Comparison of ENCODE assay signal across 7 cellular contexts in the genomic region with DNA sequence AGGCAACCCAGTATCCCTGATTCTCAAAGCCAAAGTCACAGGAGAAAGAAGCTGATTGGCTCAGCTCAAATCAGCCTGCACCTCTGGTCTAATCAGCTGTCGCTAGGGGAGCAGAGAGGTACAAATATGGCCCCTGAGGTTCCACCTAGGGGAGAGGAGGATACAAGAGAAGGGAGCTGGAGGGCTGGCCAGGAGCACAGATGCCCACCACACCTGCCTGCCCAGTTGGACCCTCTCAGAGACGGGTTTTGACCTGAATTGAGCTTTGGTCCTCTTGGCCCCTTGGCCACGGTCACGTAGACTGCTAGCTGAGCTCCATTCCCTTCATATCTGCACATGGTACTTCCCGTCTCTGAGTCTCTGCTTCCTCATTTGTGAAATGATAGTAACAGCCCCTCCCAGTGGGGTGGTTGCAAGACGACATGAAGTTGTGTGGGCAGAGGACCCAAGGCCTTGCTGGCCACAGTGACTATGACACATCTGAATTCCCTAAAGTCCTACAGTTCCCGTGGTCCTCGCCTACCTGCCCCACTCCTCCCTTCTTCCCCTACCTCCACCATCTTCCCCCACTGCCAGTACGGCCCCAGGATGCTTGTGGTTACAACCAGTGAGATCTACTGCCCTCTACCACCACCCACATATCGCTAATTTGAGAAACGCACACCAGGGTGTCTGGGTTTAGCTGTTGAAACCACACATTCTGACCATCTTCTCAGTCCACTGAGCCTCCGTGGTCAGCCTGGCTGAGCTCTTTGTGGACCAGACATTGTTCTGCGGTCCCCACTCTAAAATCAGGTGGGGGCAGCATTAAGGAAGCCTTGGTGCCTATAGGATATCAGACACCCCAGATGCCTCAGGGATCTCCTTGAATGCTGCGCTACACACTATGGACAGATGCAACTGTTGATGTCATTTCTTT.
A peak's percentile ranks its signal among the peaks of the same experiment; 100 is the strongest.
DNase-seq lines count a peak whose midpoint lies in the region; ATAC-seq and TF ChIP-seq lines count a peak whose summit lies in the region.

No MANE protein-coding gene starts in this region.

- no peak overlapping the region for H3K56ac ChIP-seq in H9 (ENCODE audit: insufficient read length, low read depth, low read length)

- CTCF ChIA-PET in naive thymus-derived CD4-positive, alpha-beta T cell (lab: Charles Lee), result no interaction called here
- CTCF ChIA-PET in activated CD4-positive, alpha-beta T cell treated with anti-CD3 and anti-CD28 coated beads for 36 hours (lab: Charles Lee), result interaction anchor here (1.0 to 1.4 kb wide), 2 partner anchors 14 to 41 kb away, joined by 3 to 5 read pairs; no protein-coding TSS in a partner anchor

- no peaks in the 10 kb centered on the region for H3K79me1 ChIP-seq in H9 (ENCODE audit: insufficient read depth, low read depth, low read length, poor library complexity, severe bottlenecking)

- H3K23ac ChIP-seq in H9 (ENCODE audit: insufficient read length, low read depth, low read length), result no peak overlapping the region

- H3K9me3 ChIP-seq in naive thymus-derived CD4-positive, alpha-beta T cell (ENCODE audit: control insufficient read depth in 2 of 3, low read length in 3 of 3), result no peaks in the 10 kb centered on the region
- no peaks in the 10 kb centered on the region for H3K9me3 ChIP-seq in H9 (ENCODE audit: control insufficient read depth, low read depth, low read length)

- intact Hi-C loops in naive thymus-derived CD4-positive, alpha-beta T cell (cut with micrococcal nuclease), result no loop called here
- intact Hi-C loops in activated CD4-positive, alpha-beta T cell treated with anti-CD3 and anti-CD28 coated beads for 36 hours (cut with DNase I, micrococcal nuclease), result no loop called here

- H4K8ac ChIP-seq in H9 (replicated peaks; ENCODE audit: insufficient read length, low read depth, low read length), result no peak overlapping the region

- no peak overlapping the region for H3K9ac ChIP-seq in H9 (ENCODE audit: extremely low read depth, insufficient read length, low read length)

- no peaks in the 10 kb centered on the region for H3K23me2 ChIP-seq in H9 (ENCODE audit: insufficient read length, low read depth, low read length, poor library complexity, severe bottlenecking)

- H3T11ph ChIP-seq in H9 (ENCODE audit: low read length), result no peak overlapping the region

- no peak overlapping the region for H2AFZ ChIP-seq in H9 (ENCODE audit: low read length)

- H4K20me1 ChIP-seq in H9 (ENCODE audit: control insufficient read depth, insufficient read depth, insufficient read length), result no peaks in the 10 kb centered on the region

- H3K4ac ChIP-seq in H9 (ENCODE audit: low read depth, low read length), result no peak overlapping the region

- H2BK20ac ChIP-seq in H9 (ENCODE audit: low read depth, low read length, poor library complexity, severe bottlenecking), result no peak overlapping the region

- no peak overlapping the region for H4K91ac ChIP-seq in H9 (ENCODE audit: insufficient read length, low read depth, low read length)

- peaks cover 0 to 10% (median 0%) of the 10 kb centered on the region in 5 donors for H3K27me3 Mint-ChIP-seq in naive thymus-derived CD4-positive, alpha-beta T cell
- H3K27me3 Mint-ChIP-seq in H9 (ENCODE audit: low read depth), result peaks cover 8% of the 10 kb centered on the region
- H3K27me3 Mint-ChIP-seq in activated CD4-positive, alpha-beta T cell treated with anti-CD3 and anti-CD28 coated beads for 36 hours, result peaks cover 3% of the 10 kb centered on the region

- no peak overlapping the region for H3K4me2 ChIP-seq in H9 (ENCODE audit: insufficient read depth, insufficient read length, low read length)

- H3K27ac Mint-ChIP-seq in naive thymus-derived CD4-positive, alpha-beta T cell, result no peak overlapping the region
- H3K27ac Mint-ChIP-seq in H9, result no peak overlapping the region
- H3K27ac Mint-ChIP-seq in activated CD4-positive, alpha-beta T cell treated with anti-CD3 and anti-CD28 coated beads for 36 hours, result no peak overlapping the region

- in situ Hi-C loops in GM18951 (cut with MboI; ENCODE audit: low sequenced_read_pairs, unreplicated experiment), result no loop called here

- peaks cover 0 to 23% (median 7%) of the 10 kb centered on the region in 11 donors for H3K9me3 Mint-ChIP-seq in naive thymus-derived CD4-positive, alpha-beta T cell
- peaks cover 9 to 17% of the 10 kb centered on the region in 2 experiments for H3K9me3 Mint-ChIP-seq in H9
- H3K9me3 Mint-ChIP-seq in activated CD4-positive, alpha-beta T cell treated with anti-CD3 and anti-CD28 coated beads for 36 hours (ENCODE audit: low read depth), result peaks cover 15% of the 10 kb centered on the region

- no peak overlapping the region for H3K14ac ChIP-seq in H9 (ENCODE audit: insufficient read depth, low read length)

- H3K36me3 ChIP-seq in naive thymus-derived CD4-positive, alpha-beta T cell (ENCODE audit: control insufficient read depth in 2 of 3, insufficient read depth in 3 of 3, low read length in 3 of 3), result no peaks in the 10 kb centered on the region

- H2BK12ac ChIP-seq in H9 (ENCODE audit: insufficient read length, low read depth, low read length), result no peak overlapping the region

- peaks cover 0 to 33% (median 7%) of the 10 kb centered on the region in 7 donors for H3K4me1 Mint-ChIP-seq in naive thymus-derived CD4-positive, alpha-beta T cell
- peaks cover 2 to 5% of the 10 kb centered on the region in 2 experiments for H3K4me1 Mint-ChIP-seq in H9
- peaks cover 19% of the 10 kb centered on the region for H3K4me1 Mint-ChIP-seq in activated CD4-positive, alpha-beta T cell treated with anti-CD3 and anti-CD28 coated beads for 36 hours

- no peaks in the 10 kb centered on the region for H3K79me2 ChIP-seq in H9 (ENCODE audit: insufficient read depth, low read length)

- H4K5ac ChIP-seq in H9 (ENCODE audit: insufficient read length, low read depth, low read length), result no peak overlapping the region

- POLR2A ChIA-PET in naive thymus-derived CD4-positive, alpha-beta T cell (lab: Charles Lee), result no interaction called here
- POLR2A ChIA-PET in activated CD4-positive, alpha-beta T cell treated with anti-CD3 and anti-CD28 coated beads for 36 hours (lab: Charles Lee), result no interaction called here

- TF ChIP-seq CTCF in H9 (conservative IDR thresholded peaks at IDR 0.05), result no peak

- TF ChIP-seq POLR2A in GM18951 (IDR thresholded peaks at IDR 0.05; ENCODE audit: extremely low read depth, insufficient read depth, insufficient read length) (peak; percentile 59), Raji (IDR thresholded peaks at IDR 0.05; ENCODE audit: insufficient read depth, low read depth, low read length) (peak; percentile 61)

- H2BK15ac ChIP-seq in H9 (ENCODE audit: low read depth, low read length), result no peak overlapping the region

- no peak overlapping the region for H2AK5ac ChIP-seq in H9 (ENCODE audit: insufficient read length, low read length)

- H3K4me3 ChIP-seq in naive thymus-derived CD4-positive, alpha-beta T cell (ENCODE audit: low read length), result no peak overlapping the region

- peaks cover 4 to 12% of the 10 kb centered on the region in 2 donors for H3K4me1 ChIP-seq in naive thymus-derived CD4-positive, alpha-beta T cell (ENCODE audit: control insufficient read depth in 2 of 2, insufficient read depth in 2 of 2, low read length in 2 of 2)
- no peaks in the 10 kb centered on the region for H3K4me1 ChIP-seq in H9 (ENCODE audit: insufficient read depth, low read length)

- H3K27ac ChIP-seq in naive thymus-derived CD4-positive, alpha-beta T cell (ENCODE audit: low read depth, low read length), result no peak overlapping the region
- H3K27ac ChIP-seq in H9 (ENCODE audit: insufficient read length, low read depth, low read length), result no peak overlapping the region

- no peak overlapping the region for H3K4me3 Mint-ChIP-seq in naive thymus-derived CD4-positive, alpha-beta T cell
- H3K4me3 Mint-ChIP-seq in H9, result no peak overlapping the region
- no peak overlapping the region for H3K4me3 Mint-ChIP-seq in activated CD4-positive, alpha-beta T cell treated with anti-CD3 and anti-CD28 coated beads for 36 hours

- no CpG with 5 or more reads among the region's 14 CpGs for WGBS in H9 (ENCODE audit: extremely low coverage, insufficient read length, low lambda C conversion rate)

- no peak overlapping the region for H2BK5ac ChIP-seq in H9 (ENCODE audit: insufficient read length, low read length)

- H3K27me3 ChIP-seq in naive thymus-derived CD4-positive, alpha-beta T cell (ENCODE audit: control insufficient read depth in 2 of 2, insufficient read depth in 2 of 2, low read length in 2 of 2), result no peaks in the 10 kb centered on the region
- no peaks in the 10 kb centered on the region for H3K27me3 ChIP-seq in H9 (ENCODE audit: insufficient read depth, low read length)

- H2BK120ac ChIP-seq in H9 (ENCODE audit: low read depth, low read length, poor library complexity, severe bottlenecking), result no peak overlapping the region

- ATAC-seq in HG02870 (IDR thresholded peaks at IDR 0.05; ENCODE audit: unreplicated experiment), result peak; percentile 63
- peak; percentile 93 for ATAC-seq in naive thymus-derived CD4-positive, alpha-beta T cell
- ATAC-seq in activated CD4-positive, alpha-beta T cell treated with anti-CD3 and anti-CD28 coated beads for 36 hours, result no peak

- no peak overlapping the region for H3K18ac ChIP-seq in H9 (ENCODE audit: insufficient read length, low read depth, low read length)

- peaks cover 0 to 23% (median 4%) of the 10 kb centered on the region in 5 donors for H3K36me3 Mint-ChIP-seq in naive thymus-derived CD4-positive, alpha-beta T cell
- H3K36me3 Mint-ChIP-seq in H9 (ENCODE audit: insufficient read depth in 1 of 3, low read depth in 3 of 3), result peaks cover 0 to 14% (median 0%) of the 10 kb centered on the region in 3 experiments; a peak in 3 of 7 replicates
- H3K36me3 Mint-ChIP-seq in activated CD4-positive, alpha-beta T cell treated with anti-CD3 and anti-CD28 coated beads for 36 hours (ENCODE audit: low read depth), result peaks cover 4% of the 10 kb centered on the region

- no peak for DNase-seq in naive thymus-derived CD4-positive, alpha-beta T cell
- no peak for DNase-seq in H9
- DNase-seq in NCI-H187 treated with DMSO at 0.1 percent for 48 hours (lab: John Stamatoyannopoulos, UW), result no peak
- no peak for DNase-seq in activated CD4-positive, alpha-beta T cell treated with anti-CD3 and anti-CD28 coated beads for 36 hours
